9 cellular contexts compared by ENCODE assay signal in the genomic region with DNA sequence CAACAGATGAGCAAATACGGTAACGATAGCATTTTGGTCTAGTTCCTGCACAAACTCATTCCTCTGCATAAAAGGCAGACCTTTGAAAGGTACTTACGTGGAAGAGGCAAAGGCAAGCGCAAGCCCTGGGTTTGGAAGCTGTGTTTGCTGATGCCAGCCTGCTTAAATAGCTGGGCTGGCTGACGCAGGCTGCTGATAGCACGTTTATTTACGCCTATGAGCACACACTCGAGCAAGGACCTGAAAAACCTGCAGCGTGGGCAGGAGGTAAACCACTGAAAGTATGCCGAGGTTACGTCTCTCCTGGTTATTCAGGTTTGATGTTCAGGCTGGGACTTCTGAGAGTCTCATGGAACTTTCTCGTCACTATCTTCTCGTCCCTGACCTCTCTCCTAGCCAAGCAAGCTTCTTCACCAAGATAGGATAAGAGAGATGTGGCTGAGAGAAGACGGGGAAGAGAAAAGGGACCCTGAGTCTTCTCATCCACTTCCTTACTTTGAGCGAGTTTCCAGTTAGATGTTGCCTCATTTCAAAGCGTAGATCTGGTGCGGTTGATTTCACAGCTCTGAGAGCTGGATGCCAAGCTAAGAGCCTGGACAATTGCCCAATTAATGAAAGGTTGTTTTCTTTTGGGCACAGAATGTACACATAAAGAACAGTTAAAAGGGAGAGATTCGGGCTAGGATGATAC. TPM values are rescaled to one million over a fixed set of nuclear protein-coding genes. Genes with fewer than 3 reads are reported as not detected.
A peak's percentile ranks its signal among the peaks of the same experiment; 100 is the strongest.
DNase-seq lines count a peak whose midpoint lies in the region; FAIRE-seq and TF ChIP-seq lines count a peak whose summit lies in the region.
"Had no signal": no experiment of that assay in that cellular context is flagged by ENCODE, and none has a peak within 500 bp of the region (broad histone marks: within the 10 kb centered on the region; RNA-seq: fewer than 3 reads in every experiment).

A gene with protein sequence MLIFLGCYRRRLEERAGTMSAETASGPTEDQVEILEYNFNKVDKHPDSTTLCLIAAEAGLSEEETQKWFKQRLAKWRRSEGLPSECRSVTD (minus strand): TSS at position 139 of the 691 bp plus-strand sequence. CDS start 23,480 bp downstream, outside the sequence.

- CTCF ChIA-PET in activated naive CD4-positive, alpha-beta T cell treated with anti-CD3 and anti-CD28 coated beads, Interleukin-2, amount 10 ng/mL, durations not matched to agents 7 days and 5 days (lab: Charles Lee), result interaction anchor here (1.2 to 1.4 kb wide), 2 partner anchors 118 to 155 kb away, joined by 5 to 6 read pairs; no protein-coding TSS in a partner anchor

- peak within 1 kb of the TSS in 1 of 2 donors; percentile 9 for H3K4me3 ChIP-seq in kidney (ENCODE audit: low read length in 2 of 2)
- H3K4me3 ChIP-seq: BLaER1 treated with 17β-estradiol and CSF1 and Interleukin-3, amounts not matched to agents 10 nM and 100 nM had no signal

- no peaks in the 10 kb centered on the region for H3K9me3 Mint-ChIP-seq in activated naive CD4-positive, alpha-beta T cell treated with anti-CD3 and anti-CD28 coated beads, Interleukin-2, amount 10 ng/mL, durations not matched to agents 7 days and 5 days
- no peaks in the 10 kb centered on the region for H3K9me3 Mint-ChIP-seq in nephron progenitor cell

- H3K27ac Mint-ChIP-seq in activated naive CD4-positive, alpha-beta T cell treated with anti-CD3 and anti-CD28 coated beads, Interleukin-2, amount 10 ng/mL, durations not matched to agents 7 days and 5 days, result no peak within 1 kb of the TSS
- H3K27ac Mint-ChIP-seq in nephron progenitor cell, result no peak within 1 kb of the TSS

- H3K4me1 ChIP-seq in kidney (ENCODE audit: control insufficient read depth in 1 of 2, insufficient read depth in 1 of 2, low read depth in 1 of 2, low read length in 2 of 2), result peaks cover 0 to 2% of the 10 kb centered on the region in 2 donors
- H3K4me1 ChIP-seq: BLaER1 treated with 17β-estradiol and CSF1 and Interleukin-3, amounts not matched to agents 10 nM and 100 nM had no signal

- H3K36me3 ChIP-seq in kidney (ENCODE audit: control insufficient read depth in 1 of 2, insufficient read depth in 2 of 2, low read length in 2 of 2), result no peaks in the 10 kb centered on the region
- H3K36me3 ChIP-seq: BLaER1 treated with 17β-estradiol and CSF1 and Interleukin-3, amounts not matched to agents 10 nM and 100 nM had no signal

- H3K4me3 Mint-ChIP-seq in activated naive CD4-positive, alpha-beta T cell treated with anti-CD3 and anti-CD28 coated beads, Interleukin-2, amount 10 ng/mL, durations not matched to agents 7 days and 5 days, result peak within 1 kb of the TSS; percentile 2
- no peak within 1 kb of the TSS for H3K4me3 Mint-ChIP-seq in nephron progenitor cell

- H3K27ac ChIP-seq in kidney (ENCODE audit: low read depth in 2 of 2, low read length in 2 of 2), result no peak within 1 kb of the TSS
- H3K27ac ChIP-seq: BLaER1 treated with 17β-estradiol and CSF1 and Interleukin-3, amounts not matched to agents 10 nM and 100 nM had no signal

- intact Hi-C loops in kidney (cut with DNase I), result no loop called here

- H3K27me3 Mint-ChIP-seq in activated naive CD4-positive, alpha-beta T cell treated with anti-CD3 and anti-CD28 coated beads, Interleukin-2, amount 10 ng/mL, durations not matched to agents 7 days and 5 days, result peaks cover 74% of the 10 kb centered on the region
- H3K27me3 Mint-ChIP-seq in nephron progenitor cell (ENCODE audit: low read depth, poor library complexity), result peaks cover 8% of the 10 kb centered on the region

- no peaks in the 10 kb centered on the region for H3K36me3 Mint-ChIP-seq in activated naive CD4-positive, alpha-beta T cell treated with anti-CD3 and anti-CD28 coated beads, Interleukin-2, amount 10 ng/mL, durations not matched to agents 7 days and 5 days
- H3K36me3 Mint-ChIP-seq in nephron progenitor cell (ENCODE audit: low read depth), result no peaks in the 10 kb centered on the region

- no peak within 1 kb of the TSS for H3K9ac ChIP-seq in kidney (ENCODE audit: low read length in 2 of 2)
- H3K9ac ChIP-seq: BLaER1 treated with 17β-estradiol and CSF1 and Interleukin-3, amounts not matched to agents 10 nM and 100 nM had no signal

- peak; percentile 48 to 52 for DNase-seq in activated CD4-positive, alpha-beta T cell treated with anti-CD3 and anti-CD28 coated beads for 24 hours (ENCODE audit: low read depth in 2 of 2)
- DNase-seq in activated CD4-positive, alpha-beta T cell treated with anti-CD3 and anti-CD28 coated beads for 1 hour, result no peak
- DNase-seq in NOMO-1 treated with dmso at 0.1 percent for 144 hours (lab: John Stamatoyannopoulos, UW; ENCODE audit: unreplicated experiment) (peak; percentile 46), kidney (peak; percentile 66), nephron progenitor cell (no peak), hepatic stellate cell (ENCODE audit: low spot score) (no peak)
- peak; percentile 49 for DNase-seq in activated naive CD4-positive, alpha-beta T cell treated with anti-CD3 and anti-CD28 coated beads, Interleukin-2, amount 10 ng/mL, durations not matched to agents 7 days and 5 days
- peak; percentile 66 to 67 for DNase-seq in stimulated activated CD8-positive, alpha-beta memory T cell treated with anti-CD3 and anti-CD28 coated beads, Interleukin-15, amount 100 ng/mL, for 48 hours (ENCODE audit: low read depth in 2 of 2)

- no peak for FAIRE-seq in kidney (lab: Jason Lieb, UNC)

- H3K9me3 ChIP-seq in kidney (ENCODE audit: control insufficient read depth in 1 of 2, low read length in 2 of 2), result no peaks in the 10 kb centered on the region
- H3K9me3 ChIP-seq: BLaER1 treated with 17β-estradiol and CSF1 and Interleukin-3, amounts not matched to agents 10 nM and 100 nM had no signal

- peaks cover 17% of the 10 kb centered on the region for H3K4me1 Mint-ChIP-seq in activated naive CD4-positive, alpha-beta T cell treated with anti-CD3 and anti-CD28 coated beads, Interleukin-2, amount 10 ng/mL, durations not matched to agents 7 days and 5 days
- H3K4me1 Mint-ChIP-seq in nephron progenitor cell, result peaks cover 29% of the 10 kb centered on the region

- no peak for TF ChIP-seq CTCF in kidney (IDR thresholded peaks at IDR 0.05; ENCODE audit: borderline replicate concordance, extremely low read depth, insufficient read depth)
- TF ChIP-seq CTCF in nephron progenitor cell (IDR thresholded peaks at IDR 0.05), result no peak

RNA-seq across cellular contexts. Expression of the gene that starts here (rescaled TPM):
- 17.6 TPM for total RNA-seq in kidney
- polyA plus RNA-seq in kidney (ENCODE audit: insufficient read depth, low read depth, low replicate concordance), result 8.9 TPM

Comparison
In these comparisons a context has a peak if more than half of its experiments do, and no peak if none do; other contexts are left out.
1. DNase-seq: peak in activated CD4-positive, alpha-beta T cell treated with anti-CD3 and anti-CD28 coated beads for 24 hours (2 of 2), NOMO-1 treated with dmso at 0.1 percent for 144 hours (single experiment), activated naive CD4-positive, alpha-beta T cell treated with anti-CD3 and anti-CD28 coated beads, Interleukin-2, amount 10 ng/mL, durations not matched to agents 7 days and 5 days (single experiment), kidney (single experiment) and stimulated activated CD8-positive, alpha-beta memory T cell treated with anti-CD3 and anti-CD28 coated beads, Interleukin-15, amount 100 ng/mL, for 48 hours (2 of 2); none in activated CD4-positive, alpha-beta T cell treated with anti-CD3 and anti-CD28 coated beads for 1 hour (single experiment), nephron progenitor cell (single experiment) and hepatic stellate cell (single experiment).